8 cellular contexts compared by ENCODE assay signal in the genomic region with DNA sequence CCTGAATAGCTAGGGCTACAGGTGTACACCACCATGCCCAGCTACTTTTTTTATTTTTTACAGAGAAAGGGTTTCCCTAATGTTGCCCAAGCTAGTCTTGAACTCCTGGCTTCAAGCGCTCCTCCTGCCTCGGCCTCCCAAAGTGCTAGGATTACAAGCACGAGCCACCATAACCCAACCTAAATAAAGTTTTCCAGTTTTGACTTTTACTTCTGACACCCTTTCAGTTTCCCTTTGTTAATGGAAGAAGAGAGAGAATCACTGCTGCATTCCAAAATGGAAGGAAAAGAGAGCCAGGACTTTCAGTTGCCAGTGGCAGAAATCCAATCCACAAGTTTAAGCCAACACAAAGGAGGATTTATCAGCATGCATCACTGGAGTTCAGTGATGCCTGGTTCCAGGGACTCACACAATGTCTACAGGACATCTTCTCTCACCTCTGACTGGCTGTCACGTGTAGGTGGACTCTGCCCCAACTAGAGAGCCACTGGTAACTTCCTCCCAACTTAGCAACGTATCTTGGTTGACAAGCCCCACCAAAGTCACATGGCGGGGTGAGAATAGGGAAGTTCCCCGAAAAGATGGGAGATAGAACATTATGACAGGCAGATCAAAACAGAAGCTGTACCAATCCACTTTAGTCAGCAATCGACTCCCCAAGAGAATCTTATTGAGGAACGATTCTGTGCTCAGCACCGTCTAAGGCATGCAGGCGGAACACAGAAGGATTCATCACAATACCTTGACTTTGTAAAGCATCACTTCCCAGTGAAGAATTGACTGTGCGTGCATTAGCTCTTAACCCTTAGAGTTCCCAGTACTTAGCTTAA. TPM values are rescaled to one million over a fixed set of nuclear protein-coding genes. Genes with fewer than 3 reads are reported as not detected.
A peak's percentile ranks its signal among the peaks of the same experiment; 100 is the strongest.
DNase-seq lines count a peak whose midpoint lies in the region; ATAC-seq and TF ChIP-seq lines count a peak whose summit lies in the region.
"Had no signal": no experiment of that assay in that cellular context is flagged by ENCODE, and none has a peak within 500 bp of the region (broad histone marks: within the 10 kb centered on the region; RNA-seq: fewer than 3 reads in every experiment).

No MANE protein-coding gene starts in this region.

- peaks cover 13% of the 10 kb centered on the region for H3K4me1 Mint-ChIP-seq in activated T-helper 2 cell treated with anti-CD3 and anti-CD28 coated beads, Interferon-gamma antibody, Interleukin-2, Interleukin-4, amounts not matched to agents 10 μg/mL and 5 μg/mL and 100 μg/mL, durations not matched to agents 14 hours and 24 hours and 36 hours (ENCODE audit: low read depth)

- intact Hi-C loops in right cardiac atrium (cut with DNase I) (no loop called here), testis (cut with DNase I; ENCODE audit: low total_unique reads) (no loop called here)
- intact Hi-C loops in activated T-helper 2 cell treated with anti-CD3 and anti-CD28 coated beads, Interferon-gamma antibody, Interleukin-2, Interleukin-4, amounts not matched to agents 10 μg/mL and 5 μg/mL and 100 μg/mL, durations not matched to agents 14 hours and 24 hours and 36 hours (cut with micrococcal nuclease) = no loop called here

- peaks cover 27% of the 10 kb centered on the region for H3K27me3 Mint-ChIP-seq in activated T-helper 2 cell treated with anti-CD3 and anti-CD28 coated beads, Interferon-gamma antibody, Interleukin-2, Interleukin-4, amounts not matched to agents 10 μg/mL and 5 μg/mL and 100 μg/mL, durations not matched to agents 14 hours and 24 hours and 36 hours (ENCODE audit: low read depth)

- WGBS in right cardiac atrium = 61% methylated on average over 12 of the region's 12 CpGs
- whole genome bisulfite sequencing in testis, 2 donors = 86 to 90% methylated on average over 12 of the region's 12 CpGs

- H3K4me3 Mint-ChIP-seq in activated T-helper 2 cell treated with anti-CD3 and anti-CD28 coated beads, Interferon-gamma antibody, Interleukin-2, Interleukin-4, amounts not matched to agents 10 μg/mL and 5 μg/mL and 100 μg/mL, durations not matched to agents 14 hours and 24 hours and 36 hours (ENCODE audit: low read depth) = no peak overlapping the region

- H3K9me3 ChIP-seq in right cardiac atrium (ENCODE audit: control insufficient read depth, low read length) = no peaks in the 10 kb centered on the region
- no peaks in the 10 kb centered on the region for H3K9me3 ChIP-seq in testis

- DNase-seq in OCI-M1 (lab: John Stamatoyannopoulos, UW) (peak; percentile 38), right cardiac atrium (peak in 1 of 3 donors; percentile 18), testis (peak; percentile 37), 8988T (no peak)
- no peak for DNase-seq in activated CD4-positive, CD25-positive, alpha-beta regulatory T cell treated with anti-CD3 and anti-CD28 coated beads, Interleukin-2, amount 50 U/mL, for 72 hours
- DNase-seq in activated T-helper 2 cell treated with anti-CD3 and anti-CD28 coated beads, Interferon-gamma antibody, Interleukin-2, Interleukin-4, amounts not matched to agents 10 μg/mL and 5 μg/mL and 100 μg/mL, durations not matched to agents 14 hours and 24 hours and 36 hours (ENCODE audit: low spot score) = no peak
- DNase-seq: PC-9 had no signal

- no peak for TF ChIP-seq POLR2A in testis (IDR thresholded peaks at IDR 0.05)

- H3K36me3 Mint-ChIP-seq in activated T-helper 2 cell treated with anti-CD3 and anti-CD28 coated beads, Interferon-gamma antibody, Interleukin-2, Interleukin-4, amounts not matched to agents 10 μg/mL and 5 μg/mL and 100 μg/mL, durations not matched to agents 14 hours and 24 hours and 36 hours (ENCODE audit: low read depth) = no peaks in the 10 kb centered on the region

- H3K27ac ChIP-seq in right cardiac atrium (ENCODE audit: low read length) (no peak overlapping the region), testis (no peak overlapping the region)
- H3K27ac ChIP-seq: PC-9 had no signal

- H3K4me1 ChIP-seq in right cardiac atrium (ENCODE audit: control insufficient read depth, insufficient read depth, low read length) = no peaks in the 10 kb centered on the region
- H3K4me1 ChIP-seq in testis = no peaks in the 10 kb centered on the region

- H3K4me3 ChIP-seq in right cardiac atrium (ENCODE audit: low read length) (no peak overlapping the region), testis (no peak overlapping the region)
- H3K4me3 ChIP-seq: PC-9 had no signal

- no peaks in the 10 kb centered on the region for H3K36me3 ChIP-seq in testis (ENCODE audit: low read depth, missing control alignments)

- peak; percentile 42 for ATAC-seq in GM21423 (IDR thresholded peaks at IDR 0.05; ENCODE audit: unreplicated experiment)
- peak; percentile 30 to 49 for ATAC-seq in right cardiac atrium

- H3K9me3 Mint-ChIP-seq in activated T-helper 2 cell treated with anti-CD3 and anti-CD28 coated beads, Interferon-gamma antibody, Interleukin-2, Interleukin-4, amounts not matched to agents 10 μg/mL and 5 μg/mL and 100 μg/mL, durations not matched to agents 14 hours and 24 hours and 36 hours = peaks cover 8% of the 10 kb centered on the region

- H3K27ac Mint-ChIP-seq in activated T-helper 2 cell treated with anti-CD3 and anti-CD28 coated beads, Interferon-gamma antibody, Interleukin-2, Interleukin-4, amounts not matched to agents 10 μg/mL and 5 μg/mL and 100 μg/mL, durations not matched to agents 14 hours and 24 hours and 36 hours = no peak overlapping the region

- H3K27me3 ChIP-seq in right cardiac atrium (ENCODE audit: control insufficient read depth, insufficient read depth) = no peaks in the 10 kb centered on the region
- H3K27me3 ChIP-seq in testis = no peaks in the 10 kb centered on the region

- TF ChIP-seq CTCF in testis (IDR thresholded peaks at IDR 0.05) = no peak

RNA-seq across cellular contexts. Expression of a gene that starts 46.5 kb away (rescaled TPM):
- total RNA-seq in right cardiac atrium = 100 to 1,000 TPM in 3 of 4 donors, 10 to 100 TPM in 1; 68.1 to 200 (median 122) TPM
- 40.3 TPM for polyA plus RNA-seq in right cardiac atrium
- 100 to 1,000 TPM; 152 to 184 TPM for total RNA-seq in testis
- polyA plus RNA-seq in testis (ENCODE audit: insufficient read depth, low read depth, low replicate concordance) = 70.2 TPM
- 0.18 TPM in 1 of 2 replicates, not detected in the other for total RNA-seq in activated T-helper 2 cell treated with anti-CD3 and anti-CD28 coated beads, Interferon-gamma antibody, Interleukin-2, Interleukin-4, amounts not matched to agents 10 μg/mL and 5 μg/mL and 100 μg/mL, durations not matched to agents 14 hours and 24 hours and 36 hours
- total RNA-seq: PC-9 had no signal

Comparison
In these comparisons a context has a peak if more than half of its experiments do, and no peak if none do; other contexts are left out.
1. DNase-seq: peak in OCI-M1 (single experiment) and testis (single experiment); none in 8988T (single experiment), activated CD4-positive, CD25-positive, alpha-beta regulatory T cell treated with anti-CD3 and anti-CD28 coated beads, Interleukin-2, amount 50 U/mL, for 72 hours (single experiment) and activated T-helper 2 cell treated with anti-CD3 and anti-CD28 coated beads, Interferon-gamma antibody, Interleukin-2, Interleukin-4, amounts not matched to agents 10 μg/mL and 5 μg/mL and 100 μg/mL, durations not matched to agents 14 hours and 24 hours and 36 hours (single experiment).
2. RNA of a gene that starts 46.5 kb away (total RNA-seq): 152 to 184 TPM in testis and 68.1 to 200 TPM in right cardiac atrium; 0.18 TPM in activated T-helper 2 cell treated with anti-CD3 and anti-CD28 coated beads, Interferon-gamma antibody, Interleukin-2, Interleukin-4, amounts not matched to agents 10 μg/mL and 5 μg/mL and 100 μg/mL, durations not matched to agents 14 hours and 24 hours and 36 hours; every median in the first group is over 10 times any median in the second.